27 cellular contexts compared by ENCODE assay signal in the genomic region with DNA sequence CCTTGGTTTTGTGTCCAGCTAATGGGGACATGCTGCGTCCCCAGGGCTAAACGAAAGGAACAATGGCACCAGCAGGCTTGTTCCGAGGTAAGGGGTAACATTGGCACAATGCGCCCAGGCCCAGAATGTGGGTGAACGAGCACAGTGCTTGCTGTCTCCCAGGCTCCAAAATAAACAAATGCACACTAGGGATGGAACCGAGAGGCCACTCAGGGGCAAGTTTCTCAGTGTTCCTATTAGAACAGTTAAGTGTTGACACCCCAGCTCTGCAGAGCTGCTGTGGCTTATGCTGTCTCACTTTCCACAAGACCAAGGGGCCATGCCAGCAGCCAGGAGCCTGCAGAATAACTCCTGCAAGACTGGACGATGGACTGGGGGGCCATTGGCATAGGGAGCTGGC.
"Had no signal": no experiment of that assay in that cellular context is flagged by ENCODE, and none has a peak within 500 bp of the region (broad histone marks: within the 10 kb centered on the region; RNA-seq: fewer than 3 reads in every experiment).

No MANE protein-coding gene starts in this region.

- H3K4me3 Mint-ChIP-seq: activated B cell treated with CpG ODN at 0.5 μM for 24 hours; activated CD4-positive, alpha-beta T cell treated with anti-CD3 and anti-CD28 coated beads, Interleukin-2, amount 10 ng/mL, durations not matched to agents 24 days and 14 days; activated naive CD8-positive, alpha-beta T cell treated with anti-CD3 and anti-CD28 coated beads, Interleukin-2, amount 10 ng/mL, durations not matched to agents 7 days and 5 days; T-helper 17 cell had no signal

- H3K36me3 ChIP-seq: adrenal gland, Peyer's patch had no signal

- H3K9me3 ChIP-seq: adrenal gland, Peyer's patch had no signal

- H3K27me3 Mint-ChIP-seq: activated B cell treated with CpG ODN at 0.5 μM for 24 hours had no signal

- H3K27ac Mint-ChIP-seq: activated B cell treated with CpG ODN at 0.5 μM for 24 hours; activated CD4-positive, alpha-beta T cell treated with anti-CD3 and anti-CD28 coated beads, Interleukin-2, amount 10 ng/mL, durations not matched to agents 24 days and 14 days; activated naive CD8-positive, alpha-beta T cell treated with anti-CD3 and anti-CD28 coated beads, Interleukin-2, amount 10 ng/mL, durations not matched to agents 7 days and 5 days; activated T-helper 2 cell treated with anti-CD3 and anti-CD28 coated beads, Interferon-gamma antibody, Interleukin-2, Interleukin-4, amounts not matched to agents 10 μg/mL and 5 μg/mL and 100 μg/mL, durations not matched to agents 14 hours and 24 hours and 36 hours; T-helper 17 cell had no signal

- DNase-seq: activated B cell treated with CpG ODN at 0.5 μM for 24 hours; activated CD4-positive, alpha-beta T cell treated with anti-CD3 and anti-CD28 coated beads for 1 hour; activated CD4-positive, alpha-beta T cell treated with anti-CD3 and anti-CD28 coated beads, Interleukin-2, amount 10 ng/mL, durations not matched to agents 24 days and 14 days; activated CD4-positive, alpha-beta T cell treated with anti-CD3 and anti-CD28 coated beads, Interleukin-2, amount 50 U/mL, for 48 hours; activated CD8-positive, alpha-beta memory T cell treated with anti-CD3 and anti-CD28 coated beads for 24 hours; activated gamma-delta T cell treated with Interleukin-2 at 50 U/mL for 16 hours; activated naive CD4-positive, alpha-beta T cell treated with anti-CD3 and anti-CD28 coated beads, Interleukin-2, amount 50 U/mL, for 16 hours; activated naive CD8-positive, alpha-beta T cell treated with anti-CD3 and anti-CD28 coated beads, Interleukin-2, amount 10 ng/mL, durations not matched to agents 7 days and 5 days; activated T-cell treated with anti-CD3 and anti-CD28 coated beads, Interleukin-2, amount 50 U/mL, for 48 hours; adrenal gland; anterior cingulate cortex; caudate nucleus; IMR-90; Kasumi-1; KBM-7; NCI-H1436; NCI-H1694 treated with DMSO at 0.1 percent for 48 hours; NCI-H2081; NCI-H2171 treated with DMSO at 0.1 percent for 48 hours; NCI-H226; NCI-H524; Peyer's patch; SHP77 treated with DMSO at 0.1 percent for 48 hours; T-helper 17 cell; T-helper 9 cell had no signal

- H3K4me3 ChIP-seq: adrenal gland, Peyer's patch had no signal

- H3K36me3 Mint-ChIP-seq: activated naive CD8-positive, alpha-beta T cell treated with anti-CD3 and anti-CD28 coated beads, Interleukin-2, amount 10 ng/mL, durations not matched to agents 7 days and 5 days had no signal

- ATAC-seq: T-helper 17 cell had no signal

- H3K9me3 Mint-ChIP-seq: activated B cell treated with CpG ODN at 0.5 μM for 24 hours; activated CD4-positive, alpha-beta T cell treated with anti-CD3 and anti-CD28 coated beads, Interleukin-2, amount 10 ng/mL, durations not matched to agents 24 days and 14 days; activated naive CD8-positive, alpha-beta T cell treated with anti-CD3 and anti-CD28 coated beads, Interleukin-2, amount 10 ng/mL, durations not matched to agents 7 days and 5 days; activated T-helper 2 cell treated with anti-CD3 and anti-CD28 coated beads, Interferon-gamma antibody, Interleukin-2, Interleukin-4, amounts not matched to agents 10 μg/mL and 5 μg/mL and 100 μg/mL, durations not matched to agents 14 hours and 24 hours and 36 hours had no signal

- H3K27ac ChIP-seq: adrenal gland, Peyer's patch, RWPE1 had no signal

- H3K27me3 ChIP-seq: adrenal gland, Peyer's patch had no signal
